Comparison of ENCODE assay signal across 8 cellular contexts in the genomic region with DNA sequence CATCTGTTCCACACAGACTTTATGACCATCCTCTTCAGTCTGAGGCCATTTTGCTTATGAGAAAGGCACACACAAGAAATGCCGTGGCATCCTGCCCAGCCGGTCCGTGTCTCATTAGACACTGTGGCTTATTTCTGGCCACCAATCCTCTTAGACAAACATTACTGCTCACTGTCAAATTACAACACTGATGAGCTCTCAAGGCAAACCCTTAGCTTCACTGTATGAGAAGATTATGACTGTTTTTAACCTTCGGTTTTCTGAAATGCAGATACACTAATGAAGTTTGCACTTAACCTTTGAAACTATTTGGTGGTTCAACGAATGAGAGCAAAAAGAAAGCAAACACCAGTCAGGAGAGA. TPM values are rescaled to one million over a fixed set of nuclear protein-coding genes. Genes with fewer than 3 reads are reported as not detected.
DNase-seq lines count a peak whose midpoint lies in the region; ATAC-seq and TF ChIP-seq lines count a peak whose summit lies in the region.

No MANE protein-coding gene starts in this region.

- ATAC-seq in left lobe of liver (peak; percentile 81), GM19035 (IDR thresholded peaks at IDR 0.05; ENCODE audit: unreplicated experiment) (no peak)

- H3K27ac Mint-ChIP-seq in brain, result peak overlapping the region in 3 of 5 experiments; percentile 3 to 97 (median 76)
- peak overlapping the region; percentile 75 for H3K27ac Mint-ChIP-seq in type B pancreatic cell

- no peaks in the 10 kb centered on the region for H3K27me3 Mint-ChIP-seq in brain
- no peaks in the 10 kb centered on the region for H3K27me3 Mint-ChIP-seq in type B pancreatic cell

- peak; percentile 91 for DNase-seq in HT-29 (ENCODE audit: low spot score)
- DNase-seq in left lobe of liver (ENCODE audit: low spot score), result peak; percentile 87
- DNase-seq in type B pancreatic cell (ENCODE audit: extremely low spot score, unreplicated experiment), result no peak
- no peak for DNase-seq in stimulated activated CD4-positive, alpha-beta T cell treated with anti-CD3 and anti-CD28 coated beads, Interleukin-1b, Interleukin-23, amount 100 ng/mL, for 48 hours
- DNase-seq in activated naive CD4-positive, alpha-beta T cell treated with anti-CD3 and anti-CD28 coated beads, Interleukin-2, amount 50 U/mL, for 16 hours, result no peak
- no peak for DNase-seq in activated CD8-positive, alpha-beta memory T cell treated with anti-CD3 and anti-CD28 coated beads for 24 hours

- H3K4me3 Mint-ChIP-seq in brain (peak overlapping the region in 3 of 5 experiments; percentile 5 to 88 (median 29)), type B pancreatic cell (peak overlapping the region; percentile 68)

- no peaks in the 10 kb centered on the region for H3K9me3 Mint-ChIP-seq in brain
- H3K9me3 Mint-ChIP-seq in type B pancreatic cell, result no peaks in the 10 kb centered on the region

- H3K36me3 Mint-ChIP-seq in brain (peaks cover 17% of the 10 kb centered on the region), type B pancreatic cell (peaks cover 6% of the 10 kb centered on the region)

- no peak for TF ChIP-seq CTCF in brain (conservative IDR thresholded peaks at IDR 0.05)
- no peak for TF ChIP-seq CTCF in type B pancreatic cell (conservative IDR thresholded peaks at IDR 0.05)

- H3K4me1 Mint-ChIP-seq in brain (peaks cover 30% of the 10 kb centered on the region), type B pancreatic cell (ENCODE audit: unreplicated experiment) (peaks cover 16% of the 10 kb centered on the region)

RNA-seq across cellular contexts. Expression of gene DST, which starts 50.5 kb away (rescaled TPM):
- 32.8 and 33.5 TPM in 2 replicates for total RNA-seq in HT-29 (2014; rRNA removed; shearing (Covaris generic))
- 35.6 TPM for polyA plus RNA-seq in brain (ENCODE audit: insufficient read depth, low read depth, low replicate concordance)
- total RNA-seq in left lobe of liver (86.5 TPM), type B pancreatic cell (ENCODE audit: low replicate concordance) (116 and 139 TPM in 2 replicates)

Comparison
In these comparisons a context has a peak if more than half of its experiments do, and no peak if none do; other contexts are left out.
1. DNase-seq: peak in HT-29 (single experiment) and left lobe of liver (single experiment); none in type B pancreatic cell (single experiment), stimulated activated CD4-positive, alpha-beta T cell treated with anti-CD3 and anti-CD28 coated beads, Interleukin-1b, Interleukin-23, amount 100 ng/mL, for 48 hours (single experiment), activated naive CD4-positive, alpha-beta T cell treated with anti-CD3 and anti-CD28 coated beads, Interleukin-2, amount 50 U/mL, for 16 hours (single experiment) and activated CD8-positive, alpha-beta memory T cell treated with anti-CD3 and anti-CD28 coated beads for 24 hours (single experiment).